Comparison of ENCODE assay signal across 11 cellular contexts in genomic region chr1:24972257-24973242, GRCh38. TPM values are rescaled to one million over a fixed set of nuclear protein-coding genes. Genes with fewer than 3 reads are reported as not detected.
DNase-seq lines count a peak whose midpoint lies in the region; ATAC-seq lines count a peak whose summit lies in the region.
"Had no signal": no experiment of that assay in that cellular context is flagged by ENCODE, and none has a peak within 500 bp of the region (broad histone marks: within the 10 kb centered on the region; RNA-seq: fewer than 3 reads in every experiment).

No MANE protein-coding gene starts in this region.

- H3K9ac ChIP-seq in HUES6 (ENCODE audit: low read length) (peak overlapping the region; percentile 2), mesendoderm (ENCODE audit: low read length) (no peak overlapping the region)

- H2BK120ac ChIP-seq in mesendoderm (ENCODE audit: low read depth, low read length): peak overlapping the region; percentile 66

- H3K36me3 Mint-ChIP-seq in CD4-positive, CD25-positive, alpha-beta regulatory T cell: peaks cover 6% of the 10 kb centered on the region
- H3K36me3 Mint-ChIP-seq in activated naive CD8-positive, alpha-beta T cell: peaks cover 15% of the 10 kb centered on the region

- H3K79me1 ChIP-seq in mesendoderm (ENCODE audit: low read length): no peaks in the 10 kb centered on the region

- H3K79me2 ChIP-seq in mesendoderm (ENCODE audit: control insufficient read depth, insufficient read depth, low read length): no peaks in the 10 kb centered on the region

- H3K4me3 Mint-ChIP-seq in CD4-positive, CD25-positive, alpha-beta regulatory T cell: no peak overlapping the region
- H3K4me3 Mint-ChIP-seq in activated naive CD8-positive, alpha-beta T cell: no peak overlapping the region
- H3K4me3 Mint-ChIP-seq: nephron had no signal

- H4K5ac ChIP-seq in mesendoderm (ENCODE audit: low read length): no peak overlapping the region

- H3K9me3 Mint-ChIP-seq in CD4-positive, CD25-positive, alpha-beta regulatory T cell: peaks cover 0 to 28% (median 8%) of the 10 kb centered on the region in 7 donors
- H3K9me3 Mint-ChIP-seq in activated naive CD8-positive, alpha-beta T cell (ENCODE audit: low read depth): peaks cover 11% of the 10 kb centered on the region

- H3K36me3 ChIP-seq in CD4-positive, CD25-positive, alpha-beta regulatory T cell (ENCODE audit: control insufficient read depth, insufficient read depth, low read length): no peaks in the 10 kb centered on the region
- H3K36me3 ChIP-seq in HUES6 (ENCODE audit: control insufficient read depth, insufficient read depth, low read length): no peaks in the 10 kb centered on the region
- no peaks in the 10 kb centered on the region for H3K36me3 ChIP-seq in mesendoderm (ENCODE audit: control insufficient read depth, insufficient read depth, low read length)
- H3K36me3 ChIP-seq: esophagus squamous epithelium had no signal

- H2AK5ac ChIP-seq in mesendoderm (ENCODE audit: low read length): no peak overlapping the region

- peak overlapping the region; percentile 23 for H3K4ac ChIP-seq in mesendoderm (ENCODE audit: low read depth, low read length)

- intact Hi-C loops in Right ventricle myocardium inferior (cut with DNase I): no loop called here

- DNase-seq in CD4-positive, CD25-positive, alpha-beta regulatory T cell: no peak
- DNase-seq in mesendoderm (peak; percentile 30), activated gamma-delta T cell (lab: John Stamatoyannopoulos, UW) (no peak), Right ventricle myocardium inferior (ENCODE audit: missing footprints) (no peak), NCI-H526 treated with DMSO at 0.1 percent for 48 hours (lab: John Stamatoyannopoulos, UW) (no peak)
- DNase-seq in stimulated activated CD4-positive, alpha-beta T cell treated with anti-CD3 and anti-CD28 coated beads, Interleukin-4, amount 100 ng/mL, for 24 hours: no peak
- DNase-seq: CD4-positive, alpha-beta memory T cell; esophagus squamous epithelium had no signal

- H4K8ac ChIP-seq in mesendoderm (ENCODE audit: low read depth, low read length): peak overlapping the region; percentile 58

- WGBS in mesendoderm (ENCODE audit: extremely low coverage, insufficient coverage, low lambda C conversion rate): no CpG with 5 or more reads among the region's 13 CpGs

- no peak overlapping the region for H3K23ac ChIP-seq in mesendoderm (ENCODE audit: low read length)

- H3K27me3 Mint-ChIP-seq in CD4-positive, CD25-positive, alpha-beta regulatory T cell: peaks cover 4% of the 10 kb centered on the region
- no peaks in the 10 kb centered on the region for H3K27me3 Mint-ChIP-seq in activated naive CD8-positive, alpha-beta T cell
- H3K27me3 Mint-ChIP-seq: CD4-positive, alpha-beta memory T cell had no signal

- H2BK5ac ChIP-seq in mesendoderm (ENCODE audit: low read length): peak overlapping the region; percentile 56

- peak overlapping the region in 2 of 3 donors; percentile 46 to 66 for H3K27ac Mint-ChIP-seq in CD4-positive, CD25-positive, alpha-beta regulatory T cell
- peak overlapping the region; percentile 29 for H3K27ac Mint-ChIP-seq in activated naive CD8-positive, alpha-beta T cell

- ATAC-seq in CD4-positive, CD25-positive, alpha-beta regulatory T cell (ENCODE audit: low read depth in 2 of 2): no peak
- ATAC-seq in Right ventricle myocardium inferior: no peak

- H3K27ac ChIP-seq in CD4-positive, CD25-positive, alpha-beta regulatory T cell (ENCODE audit: insufficient read depth, low read length, poor library complexity, severe bottlenecking): no peak overlapping the region
- no peak overlapping the region for H3K27ac ChIP-seq in HUES6 (ENCODE audit: low read depth, low read length)
- peak overlapping the region; percentile 53 for H3K27ac ChIP-seq in mesendoderm (ENCODE audit: low read depth, low read length)
- H3K27ac ChIP-seq: esophagus squamous epithelium had no signal

- H3K56ac ChIP-seq in mesendoderm (ENCODE audit: low read length): peak overlapping the region; percentile 62

- peaks cover 20 to 23% of the 10 kb centered on the region in 2 experiments for H3K9me3 ChIP-seq in CD4-positive, CD25-positive, alpha-beta regulatory T cell (ENCODE audit: control insufficient read depth in 2 of 2, low read length in 2 of 2)
- H3K9me3 ChIP-seq in HUES6 (ENCODE audit: control insufficient read depth, insufficient read depth, low read depth, low read length): peaks cover 24% of the 10 kb centered on the region

- H3K4me1 Mint-ChIP-seq in CD4-positive, CD25-positive, alpha-beta regulatory T cell: peaks cover 4 to 35% (median 12%) of the 10 kb centered on the region in 4 donors
- H3K4me1 Mint-ChIP-seq in activated naive CD8-positive, alpha-beta T cell (ENCODE audit: low read depth): peaks cover 72% of the 10 kb centered on the region

- H3K4me1 ChIP-seq in CD4-positive, CD25-positive, alpha-beta regulatory T cell (ENCODE audit: control insufficient read depth, insufficient read depth, low read length, poor library complexity, severe bottlenecking): peaks cover 7% of the 10 kb centered on the region
- H3K4me1 ChIP-seq in HUES6 (ENCODE audit: control insufficient read depth, insufficient read depth, low read length): peaks cover 36% of the 10 kb centered on the region
- H3K4me1 ChIP-seq in mesendoderm (ENCODE audit: control insufficient read depth, low read depth, low read length): peaks cover 13% of the 10 kb centered on the region
- H3K4me1 ChIP-seq: esophagus squamous epithelium had no signal

- no peak overlapping the region for H2BK15ac ChIP-seq in mesendoderm (replicated peaks; ENCODE audit: low read depth)

- H3K27me3 ChIP-seq in CD4-positive, CD25-positive, alpha-beta regulatory T cell (ENCODE audit: control insufficient read depth, insufficient read depth, low read length): no peaks in the 10 kb centered on the region
- H3K27me3 ChIP-seq in HUES6 (ENCODE audit: control insufficient read depth, insufficient read depth, low read length): no peaks in the 10 kb centered on the region
- H3K27me3 ChIP-seq in mesendoderm (ENCODE audit: insufficient read depth, low read length, poor library complexity): no peaks in the 10 kb centered on the region

- H3K4me2 ChIP-seq in mesendoderm (ENCODE audit: low read length): no peak overlapping the region

- no peak overlapping the region for H3K4me3 ChIP-seq in CD4-positive, CD25-positive, alpha-beta regulatory T cell (ENCODE audit: low read depth, low read length)
- H3K4me3 ChIP-seq in HUES6 (ENCODE audit: low read depth, low read length) (no peak overlapping the region), mesendoderm (ENCODE audit: low read length) (no peak overlapping the region)
- H3K4me3 ChIP-seq: esophagus squamous epithelium had no signal

- H3K18ac ChIP-seq in mesendoderm (ENCODE audit: low read length): peak overlapping the region; percentile 61

RNA-seq across cellular contexts. Expression of gene RUNX3, which starts 42.5 kb away (rescaled TPM):
- 268 TPM for total RNA-seq in CD4-positive, CD25-positive, alpha-beta regulatory T cell
- 10 to 100 TPM; 12.0 to 23.3 (median 15.8) TPM for polyA plus RNA-seq in CD4-positive, CD25-positive, alpha-beta regulatory T cell
- 0.53 TPM for polyA plus RNA-seq in mesendoderm (2013, experiment 1 of 2)
- 0.67 TPM for polyA plus RNA-seq in mesendoderm (2013, experiment 2 of 2)
- 1.8 TPM for total RNA-seq in Right ventricle myocardium inferior

Comparison
In these comparisons a context has a peak if more than half of its experiments do, and no peak if none do; other contexts are left out.
1. RNA of gene RUNX3, which starts 42.5 kb away (total RNA-seq): 268 TPM in CD4-positive, CD25-positive, alpha-beta regulatory T cell (single experiment); 1.8 TPM in Right ventricle myocardium inferior (single experiment); every median in the first group is over 10 times any median in the second.